Comparison of ENCODE assay signal across 1 cellular context in genomic region chr19:18841400-18841799, GRCh38.
TF ChIP-seq lines count a peak whose summit lies in the region.

No MANE protein-coding gene starts in this region.

TF ChIP-seq in HepG2, 621 proteins besides CTCF, POLR2A, EP300 and RAD21:
- TF ChIP-seq CAMTA2 (CRISPR knock-in tag; IDR thresholded peaks at IDR 0.05; ENCODE audit: borderline replicate concordance) (no peak), ZBTB33 (CRISPR knock-in tag; IDR thresholded peaks at IDR 0.05) (peak; percentile 51), NFE2L1 (CRISPR knock-in tag; IDR thresholded peaks at IDR 0.05; ENCODE audit: borderline replicate concordance) (no peak), MXD3 (CRISPR knock-in tag; IDR thresholded peaks at IDR 0.05) (no peak), ZBTB38 (CRISPR knock-in tag; IDR thresholded peaks at IDR 0.05) (0 out of 2 replicates have a peak, but pooled peaks have one; percentile 34), KDM3A (CRISPR knock-in tag; IDR thresholded peaks at IDR 0.05; ENCODE audit: low read depth) (no peak), FOXO4 (CRISPR knock-in tag; conservative IDR thresholded peaks at IDR 0.05) (no peak), REL (CRISPR knock-in tag; conservative IDR thresholded peaks at IDR 0.05) (no peak)
- TF ChIP-seq, protein P1, sequence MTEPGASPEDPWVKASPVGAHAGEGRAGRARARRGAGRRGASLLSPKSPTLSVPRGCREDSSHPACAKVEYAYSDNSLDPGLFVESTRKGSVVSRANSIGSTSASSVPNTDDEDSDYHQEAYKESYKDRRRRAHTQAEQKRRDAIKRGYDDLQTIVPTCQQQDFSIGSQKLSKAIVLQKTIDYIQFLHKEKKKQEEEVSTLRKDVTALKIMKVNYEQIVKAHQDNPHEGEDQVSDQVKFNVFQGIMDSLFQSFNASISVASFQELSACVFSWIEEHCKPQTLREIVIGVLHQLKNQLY (CRISPR knock-in tag; IDR thresholded peaks at IDR 0.05), result no peak
- TF ChIP-seq, protein P2, sequence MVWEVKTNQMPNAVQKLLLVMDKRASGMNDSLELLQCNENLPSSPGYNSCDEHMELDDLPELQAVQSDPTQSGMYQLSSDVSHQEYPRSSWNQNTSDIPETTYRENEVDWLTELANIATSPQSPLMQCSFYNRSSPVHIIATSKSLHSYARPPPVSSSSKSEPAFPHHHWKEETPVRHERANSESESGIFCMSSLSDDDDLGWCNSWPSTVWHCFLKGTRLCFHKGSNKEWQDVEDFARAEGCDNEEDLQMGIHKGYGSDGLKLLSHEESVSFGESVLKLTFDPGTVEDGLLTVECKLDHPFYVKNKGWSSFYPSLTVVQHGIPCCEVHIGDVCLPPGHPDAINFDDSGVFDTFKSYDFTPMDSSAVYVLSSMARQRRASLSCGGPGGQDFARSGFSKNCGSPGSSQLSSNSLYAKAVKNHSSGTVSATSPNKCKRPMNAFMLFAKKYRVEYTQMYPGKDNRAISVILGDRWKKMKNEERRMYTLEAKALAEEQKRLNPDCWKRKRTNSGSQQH (CRISPR knock-in tag; IDR thresholded peaks at IDR 0.05; ENCODE audit: low read depth), result no peak
